8 cellular contexts compared by ENCODE assay signal in the genomic region with DNA sequence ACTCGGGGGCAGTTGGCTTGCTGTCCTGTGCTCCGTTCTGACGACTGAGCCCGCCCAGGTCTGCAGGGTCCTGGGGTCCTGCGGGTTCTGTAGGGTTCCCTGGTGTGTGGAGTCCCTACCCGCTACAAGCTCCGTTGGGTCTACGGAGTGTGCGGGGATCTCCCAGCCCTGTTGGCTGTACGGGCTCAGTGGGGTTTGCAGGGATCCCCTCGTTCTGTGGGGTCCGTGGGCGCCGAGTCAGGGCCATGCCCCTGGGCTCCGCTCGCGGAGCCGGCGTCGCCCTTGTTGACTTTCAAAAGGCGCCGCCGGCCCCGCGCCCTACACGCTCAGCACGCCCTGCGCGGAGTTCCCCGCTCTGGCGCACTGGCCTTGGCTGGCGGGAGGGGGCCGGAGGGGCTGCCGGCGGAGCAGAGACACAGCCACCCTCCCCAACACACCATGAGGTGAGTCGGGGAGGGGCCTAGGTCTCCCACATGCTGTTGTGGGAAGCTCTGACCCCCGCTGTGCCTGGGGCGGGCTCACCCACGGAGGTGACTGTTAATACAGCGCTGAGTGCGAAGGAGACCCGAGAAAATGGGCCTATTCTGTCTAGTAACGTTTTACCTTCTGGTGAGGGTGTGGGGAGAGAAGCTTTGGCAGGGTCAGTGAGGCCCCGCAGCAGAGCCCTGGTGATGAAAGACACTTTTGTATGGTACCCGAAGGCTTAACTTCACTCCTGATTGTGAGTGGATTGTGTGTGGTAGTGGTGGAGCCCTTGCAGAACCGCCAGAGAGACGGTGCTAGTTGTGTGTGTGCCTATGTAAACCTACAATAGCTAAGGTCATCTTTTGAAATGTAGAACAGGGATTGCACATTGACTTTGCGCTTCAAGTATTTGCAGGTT. TPM values are rescaled to one million over a fixed set of nuclear protein-coding genes. Genes with fewer than 3 reads are reported as not detected.
DNase-seq lines count a peak whose midpoint lies in the region; ATAC-seq, FAIRE-seq and TF ChIP-seq lines count a peak whose summit lies in the region.

No MANE protein-coding gene starts in this region.

- H3K4me1 ChIP-seq in rectal smooth muscle tissue (ENCODE audit: control insufficient read depth, insufficient read depth, low read length) (peaks cover 2% of the 10 kb centered on the region), vagina (peaks cover 45% of the 10 kb centered on the region)

- H3K4me1 Mint-ChIP-seq in activated naive CD8-positive, alpha-beta T cell treated with anti-CD3 and anti-CD28 coated beads, Interleukin-2, amount 10 ng/mL, durations not matched to agents 7 days and 5 days = peaks cover 31% of the 10 kb centered on the region

- H3K4me3 Mint-ChIP-seq in activated naive CD8-positive, alpha-beta T cell treated with anti-CD3 and anti-CD28 coated beads, Interleukin-2, amount 10 ng/mL, durations not matched to agents 7 days and 5 days = peak overlapping the region; percentile 77

- no peaks in the 10 kb centered on the region for H3K27me3 Mint-ChIP-seq in activated naive CD8-positive, alpha-beta T cell treated with anti-CD3 and anti-CD28 coated beads, Interleukin-2, amount 10 ng/mL, durations not matched to agents 7 days and 5 days

- no peaks in the 10 kb centered on the region for H3K36me3 ChIP-seq in rectal smooth muscle tissue (ENCODE audit: control insufficient read depth, insufficient read depth, low read length)
- H3K36me3 ChIP-seq in vagina = no peaks in the 10 kb centered on the region

- intact Hi-C loops in left ventricle myocardium superior (cut with micrococcal nuclease) = no loop called here
- intact Hi-C loops in vagina (cut with DNase I) = no loop called here

- TF ChIP-seq CTCF in RWPE1 (conservative IDR thresholded peaks at IDR 0.05; ENCODE audit: low read depth) (no peak), vagina (IDR thresholded peaks at IDR 0.05) (no peak)

- no peaks in the 10 kb centered on the region for H3K27me3 ChIP-seq in rectal smooth muscle tissue (ENCODE audit: control insufficient read depth, insufficient read depth, low read length)
- no peaks in the 10 kb centered on the region for H3K27me3 ChIP-seq in vagina

- H3K9me3 ChIP-seq in vagina = no peaks in the 10 kb centered on the region

- peak overlapping the region; percentile 74 for H3K27ac Mint-ChIP-seq in activated naive CD8-positive, alpha-beta T cell treated with anti-CD3 and anti-CD28 coated beads, Interleukin-2, amount 10 ng/mL, durations not matched to agents 7 days and 5 days

- DNase-seq in GM12891 (ENCODE audit: insufficient read length, low spot score) (peak; percentile 46), RWPE1 (ENCODE audit: low spot score) (peak; percentile 33), left ventricle myocardium superior (peak; percentile 70), vagina (ENCODE audit: extremely low spot score in 2 of 2) (no peak), SHP77 treated with DMSO at 0.1 percent for 48 hours (lab: John Stamatoyannopoulos, UW) (no peak)
- DNase-seq in activated naive CD8-positive, alpha-beta T cell treated with anti-CD3 and anti-CD28 coated beads, Interleukin-2, amount 10 ng/mL, durations not matched to agents 7 days and 5 days = peak; percentile 80

- peak; percentile 50; the same call in 1 of the 2 replicates for TF ChIP-seq POLR2A in GM12891 (IDR thresholded peaks at IDR 0.05; ENCODE audit: low read depth, low read length)
- no peak for TF ChIP-seq POLR2A in vagina (IDR thresholded peaks at IDR 0.05)

- no peaks in the 10 kb centered on the region for H3K9me3 Mint-ChIP-seq in activated naive CD8-positive, alpha-beta T cell treated with anti-CD3 and anti-CD28 coated beads, Interleukin-2, amount 10 ng/mL, durations not matched to agents 7 days and 5 days

- H3K4me3 ChIP-seq in rectal smooth muscle tissue (ENCODE audit: low read length) = peak overlapping the region; percentile 80
- H3K4me3 ChIP-seq in vagina = peak overlapping the region; percentile 54 to 57

- ATAC-seq in HG02610 (IDR thresholded peaks at IDR 0.05; ENCODE audit: unreplicated experiment) (peak; percentile 84), left ventricle myocardium superior (peak; percentile 89)
- ATAC-seq in activated naive CD8-positive, alpha-beta T cell treated with anti-CD3 and anti-CD28 coated beads, Interleukin-2, amount 10 ng/mL, durations not matched to agents 7 days and 5 days (ENCODE audit: low read depth) = peak; percentile 88

- peak overlapping the region; percentile 58 for H3K9ac ChIP-seq in rectal smooth muscle tissue (ENCODE audit: low read length)

- peaks cover 6% of the 10 kb centered on the region for H3K36me3 Mint-ChIP-seq in activated naive CD8-positive, alpha-beta T cell treated with anti-CD3 and anti-CD28 coated beads, Interleukin-2, amount 10 ng/mL, durations not matched to agents 7 days and 5 days

- CTCF ChIA-PET in RWPE1 (lab: Yijun Ruan, JAX) = interaction anchor here (0.6 kb wide), 1 partner anchor 18 kb away, joined by 3 read pairs; no protein-coding TSS in a partner anchor

- POLR2A ChIA-PET in RWPE1 (lab: Yijun Ruan, JAX; ENCODE audit: low non-redundant PET) = no interaction called here
- POLR2A ChIA-PET in activated naive CD8-positive, alpha-beta T cell treated with anti-CD3 and anti-CD28 coated beads, Interleukin-2, amount 10 ng/mL, durations not matched to agents 7 days and 5 days (lab: Charles Lee) = interaction anchor here (0.5 to 1.7 kb wide), 6 partner anchors 8 to 714 kb away, joined by 3 to 11 read pairs (median 4); a partner anchor contains a TSS

- H3K27ac ChIP-seq in RWPE1 (peak overlapping the region; percentile 54), rectal smooth muscle tissue (ENCODE audit: low read depth, low read length) (no peak overlapping the region), vagina (peak overlapping the region; percentile 71)

- FAIRE-seq in GM12891 (lab: Jason Lieb, UNC) = peak; percentile 97

TF ChIP-seq in GM12891, 5 proteins besides CTCF, POLR2A, EP300 and RAD21:
- no peak for TF ChIP-seq POU2F2 (IDR thresholded peaks at IDR 0.05; ENCODE audit: low read depth, low read length)
- TF ChIP-seq SPI1 (IDR thresholded peaks at IDR 0.05; ENCODE audit: low read depth, low read length) = no peak
- TF ChIP-seq POLR2AphosphoS5 (IDR thresholded peaks at IDR 0.05; ENCODE audit: low read depth, low read length) = no peak; the same call in 1 of the 2 replicates
- no peak for TF ChIP-seq TAF1 (IDR thresholded peaks at IDR 0.05; ENCODE audit: low read depth, low read length)
- no peak for TF ChIP-seq PAX5 (IDR thresholded peaks at IDR 0.05; ENCODE audit: insufficient read depth, low read length, severe bottlenecking)
TF ChIP-seq in GM12891: peak in this region for 0.

RNA-seq across cellular contexts. Expression of a gene that starts 8.1 kb away (rescaled TPM):
- 11.8 TPM for polyA plus RNA-seq in GM12891 (2012; ENCODE audit: low read depth, missing spikeins)
- 10 to 100 TPM; 48.5 to 52.2 TPM for total RNA-seq in activated naive CD8-positive, alpha-beta T cell treated with anti-CD3 and anti-CD28 coated beads, Interleukin-2, amount 10 ng/mL, durations not matched to agents 7 days and 5 days
- 33.6 TPM for total RNA-seq in left ventricle myocardium superior
- total RNA-seq in vagina = 51.6 TPM

RNA-seq across cellular contexts. Expression of a gene that starts 26.3 kb away (rescaled TPM):
- polyA plus RNA-seq in GM12891 (2012; ENCODE audit: low read depth, missing spikeins) = 6.8 TPM
- total RNA-seq in activated naive CD8-positive, alpha-beta T cell treated with anti-CD3 and anti-CD28 coated beads, Interleukin-2, amount 10 ng/mL, durations not matched to agents 7 days and 5 days = 10 to 100 TPM in 1 of 2 experiments, 1 to 10 TPM in 1; 9.9 to 10.8 TPM
- total RNA-seq in left ventricle myocardium superior (16.4 TPM), vagina (17.4 TPM)

Comparison
In these comparisons a context has a peak if more than half of its experiments do, and no peak if none do; other contexts are left out.
1. DNase-seq: peak in GM12891 (single experiment), RWPE1 (single experiment), activated naive CD8-positive, alpha-beta T cell treated with anti-CD3 and anti-CD28 coated beads, Interleukin-2, amount 10 ng/mL, durations not matched to agents 7 days and 5 days (single experiment) and left ventricle myocardium superior (single experiment); none in vagina (0 of 2) and SHP77 treated with DMSO at 0.1 percent for 48 hours (single experiment).
2. Peak in every context shown above with its lines, with median percentiles within 50 percentile points of each other: ATAC-seq.